Comparison of ENCODE assay signal across 29 cellular contexts in genomic region chr6:121393711-121394110, GRCh38. TPM values are rescaled to one million over a fixed set of nuclear protein-coding genes. Genes with fewer than 3 reads are reported as not detected.
"Had no signal": no experiment of that assay in that cellular context is flagged by ENCODE, and none has a peak within 500 bp of the region (broad histone marks: within the 10 kb centered on the region; RNA-seq: fewer than 3 reads in every experiment).

No MANE protein-coding gene starts in this region.

- H3K27me3 ChIP-seq: adrenal gland, MG63, Peyer's patch had no signal

- H3K27ac ChIP-seq: Peyer's patch, WERI-Rb-1 had no signal

- DNase-seq: activated CD4-positive, alpha-beta T cell treated with anti-CD3 and anti-CD28 coated beads for 1 hour; activated CD4-positive, alpha-beta T cell treated with anti-CD3 and anti-CD28 coated beads for 48 hours; activated CD4-positive, alpha-beta T cell treated with anti-CD3 and anti-CD28 coated beads, Interleukin-2, amount 50 U/mL, for 4 hours; activated CD4-positive, CD25-positive, alpha-beta regulatory T cell; activated CD8-positive, alpha-beta T cell treated with anti-CD3 and anti-CD28 coated beads, Interleukin-2, amount 10 ng/mL, durations not matched to agents 7 days and 5 days; activated gamma-delta T cell treated with Interleukin-2 at 50 U/mL for 16 hours; activated naive CD4-positive, alpha-beta T cell treated with anti-CD3 and anti-CD28 coated beads for 36 hours; activated T-cell treated with anti-CD3 and anti-CD28 coated beads for 4 hours; activated T-cell treated with anti-CD3 and anti-CD28 coated beads, Interleukin-2, amount 50 U/mL, for 4 hours; adrenal gland; anterior cingulate cortex; caudate nucleus; cerebellar nuclear complex; MG63; NCI-H1048; NCI-H1436 treated with DMSO at 0.1 percent for 48 hours; NCI-H1694 treated with DMSO at 0.1 percent for 48 hours; NCI-H2029; NCI-H2227 treated with DMSO at 0.1 percent for 48 hours; NCI-H446 treated with DMSO at 0.1 percent for 48 hours; PC-3; Peyer's patch; RPMI8226; SHP77 treated with DMSO at 0.1 percent for 48 hours; T-cell; T-helper 17 cell; T-helper 9 cell; WERI-Rb-1 had no signal

- H3K9me3 ChIP-seq: adrenal gland, MG63, Peyer's patch had no signal

- H3K36me3 ChIP-seq: adrenal gland, MG63, Peyer's patch, WERI-Rb-1 had no signal

- H3K4me3 ChIP-seq: adrenal gland, MG63, Peyer's patch had no signal

RNA-seq across cellular contexts. Expression of gene GJA1, which starts 41.7 kb away (rescaled TPM):
- total RNA-seq: activated CD8-positive, alpha-beta T cell treated with anti-CD3 and anti-CD28 coated beads, Interleukin-2, amount 10 ng/mL, durations not matched to agents 7 days and 5 days; activated T-helper 1 cell treated with anti-CD3 and anti-CD28 coated beads, Interleukin-12 subunit alpha, Interleukin-12 subunit beta, Interleukin-2, Interleukin-4 antibody, amounts not matched to agents 30 ng/mL and 10 ng/mL and 1 ng/mL, durations not matched to agents 14 hours and 24 hours and 36 hours had no signal
